Comparison of ENCODE assay signal across 16 cellular contexts in genomic region chr4:8009710-8010534, GRCh38.
DNase-seq lines count a peak whose midpoint lies in the region; ATAC-seq and TF ChIP-seq lines count a peak whose summit lies in the region.
"Had no signal": no experiment of that assay in that cellular context is flagged by ENCODE, and none has a peak within 500 bp of the region (broad histone marks: within the 10 kb centered on the region; RNA-seq: fewer than 3 reads in every experiment).

No MANE protein-coding gene starts in this region.

- no peak for TF ChIP-seq CTCF in dorsolateral prefrontal cortex (IDR thresholded peaks at IDR 0.05 in 54 of 56, conservative IDR thresholded peaks at IDR 0.05 in 2 of 56; ENCODE audit: low read depth in 1 of 56, partially characterized antibody in 56 of 56)
- TF ChIP-seq CTCF in neural crest cell (conservative IDR thresholded peaks at IDR 0.05), result no peak

- peak overlapping the region in 27 of 59 donors; percentile 1 to 52 (median 26) for H3K4me3 ChIP-seq in dorsolateral prefrontal cortex
- H3K4me3 ChIP-seq: prostate gland had no signal

- peaks cover 3% of the 10 kb centered on the region for H3K9me3 Mint-ChIP-seq in neural crest cell
- H3K9me3 Mint-ChIP-seq: stimulated activated naive CD8-positive, alpha-beta T cell treated with anti-CD3 and anti-CD28 coated beads, Interleukin-15, amount 100 ng/mL, for 72 hours had no signal

- H3K27ac ChIP-seq in dorsolateral prefrontal cortex, result peak overlapping the region in 34 of 59 donors; percentile 1 to 70 (median 38)
- H3K27ac ChIP-seq: prostate gland had no signal

- H3K36me3 Mint-ChIP-seq in neural crest cell (ENCODE audit: low read depth), result no peaks in the 10 kb centered on the region
- H3K36me3 Mint-ChIP-seq: activated naive CD8-positive, alpha-beta T cell had no signal

- peak overlapping the region; percentile 86 for H3K4me3 Mint-ChIP-seq in neural crest cell
- H3K4me3 Mint-ChIP-seq: activated naive CD8-positive, alpha-beta T cell; stimulated activated naive CD8-positive, alpha-beta T cell treated with anti-CD3 and anti-CD28 coated beads, Interleukin-15, amount 100 ng/mL, for 72 hours had no signal

- H3K27me3 ChIP-seq in dorsolateral prefrontal cortex, result no peaks in the 10 kb centered on the region

- H3K27me3 Mint-ChIP-seq in neural crest cell (ENCODE audit: low read depth), result no peaks in the 10 kb centered on the region
- H3K27me3 Mint-ChIP-seq: activated naive CD8-positive, alpha-beta T cell had no signal

- peak overlapping the region; percentile 96 for H3K27ac Mint-ChIP-seq in neural crest cell (ENCODE audit: unreplicated experiment)
- H3K27ac Mint-ChIP-seq: activated naive CD8-positive, alpha-beta T cell; stimulated activated naive CD8-positive, alpha-beta T cell treated with anti-CD3 and anti-CD28 coated beads, Interleukin-15, amount 100 ng/mL, for 72 hours had no signal

- H3K4me1 Mint-ChIP-seq in neural crest cell, result peaks cover 33% of the 10 kb centered on the region
- H3K4me1 Mint-ChIP-seq: stimulated activated naive CD8-positive, alpha-beta T cell treated with anti-CD3 and anti-CD28 coated beads, Interleukin-15, amount 100 ng/mL, for 72 hours had no signal

- peak; percentile 15 for DNase-seq in left ventricle myocardium superior
- no peak for DNase-seq in left cardiac atrium
- DNase-seq in dorsolateral prefrontal cortex, result no peak
- DNase-seq in neural crest cell (ENCODE audit: low read depth, low spot score), result no peak
- DNase-seq in putamen (ENCODE audit: low spot score), result no peak
- DNase-seq in DMS153 (lab: John Stamatoyannopoulos, UW), result no peak
- DNase-seq: activated CD4-positive, alpha-beta T cell treated with anti-CD3 and anti-CD28 coated beads for 4 hours; activated CD8-positive, alpha-beta memory T cell treated with anti-CD3 and anti-CD28 coated beads, Interleukin-2, amount 50 U/mL, for 48 hours; effector CD8-positive, alpha-beta T cell; KBM-7; stimulated activated CD4-positive, alpha-beta T cell treated with anti-CD3 and anti-CD28 coated beads, Interleukin-12 subunit alpha, Interleukin-12 subunit beta, amount 100 ng/mL, for 4 hours; stimulated activated naive CD8-positive, alpha-beta T cell treated with anti-CD3 and anti-CD28 coated beads, Interleukin-15, amount 100 ng/mL, for 72 hours had no signal

- ATAC-seq in left ventricle myocardium superior (no peak), left cardiac atrium (no peak), HG02870 (IDR thresholded peaks at IDR 0.05; ENCODE audit: unreplicated experiment) (no peak), GM19463 (IDR thresholded peaks at IDR 0.05; ENCODE audit: unreplicated experiment) (no peak)
- ATAC-seq: stimulated activated naive CD8-positive, alpha-beta T cell treated with anti-CD3 and anti-CD28 coated beads, Interleukin-15, amount 100 ng/mL, for 72 hours had no signal

- intact Hi-C loops in left ventricle myocardium superior (cut with micrococcal nuclease), result no loop called here
- intact Hi-C loops in left cardiac atrium (cut with DNase I), result no loop called here
- intact Hi-C loops in dorsolateral prefrontal cortex (cut with DNase I), result loop anchor here in 1 of 2 donors (10.0 kb wide), 1 partner anchor 205 kb away; no protein-coding TSS in a partner anchor
